1 cellular context compared by ENCODE assay signal in the genomic region with DNA sequence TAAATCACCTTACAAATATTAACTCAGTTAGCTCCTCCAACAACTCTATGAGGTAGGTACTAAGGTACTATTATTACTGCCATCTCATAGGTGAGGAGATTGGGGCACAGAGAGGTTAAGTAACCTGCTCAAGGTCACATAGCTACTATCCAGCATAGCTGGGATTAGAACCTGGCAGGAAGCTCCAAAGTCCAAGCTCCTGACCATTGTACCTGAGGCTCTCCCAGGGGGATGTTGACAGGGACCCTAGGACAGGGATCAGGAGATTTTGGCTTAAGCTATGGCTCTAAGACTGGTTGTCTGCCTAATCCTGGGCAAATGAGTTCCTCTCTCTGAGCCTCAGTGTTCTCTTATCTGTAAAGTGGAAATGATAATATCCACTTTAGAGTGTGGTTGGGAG.
TF ChIP-seq lines count a peak whose summit lies in the region.

No MANE protein-coding gene starts in this region.

TF ChIP-seq in HepG2, 621 proteins besides CTCF, POLR2A, EP300 and RAD21 (continued from another document and continues in another):
- TF ChIP-seq, protein P1, sequence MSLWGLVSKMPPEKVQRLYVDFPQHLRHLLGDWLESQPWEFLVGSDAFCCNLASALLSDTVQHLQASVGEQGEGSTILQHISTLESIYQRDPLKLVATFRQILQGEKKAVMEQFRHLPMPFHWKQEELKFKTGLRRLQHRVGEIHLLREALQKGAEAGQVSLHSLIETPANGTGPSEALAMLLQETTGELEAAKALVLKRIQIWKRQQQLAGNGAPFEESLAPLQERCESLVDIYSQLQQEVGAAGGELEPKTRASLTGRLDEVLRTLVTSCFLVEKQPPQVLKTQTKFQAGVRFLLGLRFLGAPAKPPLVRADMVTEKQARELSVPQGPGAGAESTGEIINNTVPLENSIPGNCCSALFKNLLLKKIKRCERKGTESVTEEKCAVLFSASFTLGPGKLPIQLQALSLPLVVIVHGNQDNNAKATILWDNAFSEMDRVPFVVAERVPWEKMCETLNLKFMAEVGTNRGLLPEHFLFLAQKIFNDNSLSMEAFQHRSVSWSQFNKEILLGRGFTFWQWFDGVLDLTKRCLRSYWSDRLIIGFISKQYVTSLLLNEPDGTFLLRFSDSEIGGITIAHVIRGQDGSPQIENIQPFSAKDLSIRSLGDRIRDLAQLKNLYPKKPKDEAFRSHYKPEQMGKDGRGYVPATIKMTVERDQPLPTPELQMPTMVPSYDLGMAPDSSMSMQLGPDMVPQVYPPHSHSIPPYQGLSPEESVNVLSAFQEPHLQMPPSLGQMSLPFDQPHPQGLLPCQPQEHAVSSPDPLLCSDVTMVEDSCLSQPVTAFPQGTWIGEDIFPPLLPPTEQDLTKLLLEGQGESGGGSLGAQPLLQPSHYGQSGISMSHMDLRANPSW (CRISPR knock-in tag; IDR thresholded peaks at IDR 0.05; ENCODE audit: borderline replicate concordance) = no peak
- TF ChIP-seq KAT8 (CRISPR knock-in tag; IDR thresholded peaks at IDR 0.05) = no peak
- no peak for TF ChIP-seq SALL2 (CRISPR knock-in tag; IDR thresholded peaks at IDR 0.05)
- no peak for TF ChIP-seq ZNF17 (CRISPR knock-in tag; IDR thresholded peaks at IDR 0.05)
- TF ChIP-seq KDM4B (CRISPR knock-in tag; IDR thresholded peaks at IDR 0.05) = no peak
- peak; percentile 19; the same call in 1 of the 2 replicates for TF ChIP-seq RBFOX2 (IDR thresholded peaks at IDR 0.05; ENCODE audit: low read depth, low read length)
- TF ChIP-seq, protein P2, sequence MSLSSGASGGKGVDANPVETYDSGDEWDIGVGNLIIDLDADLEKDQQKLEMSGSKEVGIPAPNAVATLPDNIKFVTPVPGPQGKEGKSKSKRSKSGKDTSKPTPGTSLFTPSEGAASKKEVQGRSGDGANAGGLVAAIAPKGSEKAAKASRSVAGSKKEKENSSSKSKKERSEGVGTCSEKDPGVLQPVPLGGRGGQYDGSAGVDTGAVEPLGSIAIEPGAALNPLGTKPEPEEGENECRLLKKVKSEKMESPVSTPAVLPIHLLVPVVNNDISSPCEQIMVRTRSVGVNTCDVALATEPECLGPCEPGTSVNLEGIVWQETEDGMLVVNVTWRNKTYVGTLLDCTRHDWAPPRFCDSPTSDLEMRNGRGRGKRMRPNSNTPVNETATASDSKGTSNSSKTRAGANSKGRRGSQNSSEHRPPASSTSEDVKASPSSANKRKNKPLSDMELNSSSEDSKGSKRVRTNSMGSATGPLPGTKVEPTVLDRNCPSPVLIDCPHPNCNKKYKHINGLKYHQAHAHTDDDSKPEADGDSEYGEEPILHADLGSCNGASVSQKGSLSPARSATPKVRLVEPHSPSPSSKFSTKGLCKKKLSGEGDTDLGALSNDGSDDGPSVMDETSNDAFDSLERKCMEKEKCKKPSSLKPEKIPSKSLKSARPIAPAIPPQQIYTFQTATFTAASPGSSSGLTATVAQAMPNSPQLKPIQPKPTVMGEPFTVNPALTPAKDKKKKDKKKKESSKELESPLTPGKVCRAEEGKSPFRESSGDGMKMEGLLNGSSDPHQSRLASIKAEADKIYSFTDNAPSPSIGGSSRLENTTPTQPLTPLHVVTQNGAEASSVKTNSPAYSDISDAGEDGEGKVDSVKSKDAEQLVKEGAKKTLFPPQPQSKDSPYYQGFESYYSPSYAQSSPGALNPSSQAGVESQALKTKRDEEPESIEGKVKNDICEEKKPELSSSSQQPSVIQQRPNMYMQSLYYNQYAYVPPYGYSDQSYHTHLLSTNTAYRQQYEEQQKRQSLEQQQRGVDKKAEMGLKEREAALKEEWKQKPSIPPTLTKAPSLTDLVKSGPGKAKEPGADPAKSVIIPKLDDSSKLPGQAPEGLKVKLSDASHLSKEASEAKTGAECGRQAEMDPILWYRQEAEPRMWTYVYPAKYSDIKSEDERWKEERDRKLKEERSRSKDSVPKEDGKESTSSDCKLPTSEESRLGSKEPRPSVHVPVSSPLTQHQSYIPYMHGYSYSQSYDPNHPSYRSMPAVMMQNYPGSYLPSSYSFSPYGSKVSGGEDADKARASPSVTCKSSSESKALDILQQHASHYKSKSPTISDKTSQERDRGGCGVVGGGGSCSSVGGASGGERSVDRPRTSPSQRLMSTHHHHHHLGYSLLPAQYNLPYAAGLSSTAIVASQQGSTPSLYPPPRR (CRISPR knock-in tag; IDR thresholded peaks at IDR 0.05; ENCODE audit: borderline replicate concordance) = 0 out of 2 replicates have a peak, but pooled peaks have one; percentile 12
- no peak for TF ChIP-seq ZNF776 (CRISPR knock-in tag; IDR thresholded peaks at IDR 0.05)
- peak; percentile 33 for TF ChIP-seq FOXA3 (CRISPR knock-in tag; IDR thresholded peaks at IDR 0.05)
- TF ChIP-seq MED8 (CRISPR knock-in tag; IDR thresholded peaks at IDR 0.05; ENCODE audit: insufficient replicate concordance) = no peak
- TF ChIP-seq ZBTB21 (CRISPR knock-in tag; IDR thresholded peaks at IDR 0.05) = no peak
- TF ChIP-seq, protein P3, sequence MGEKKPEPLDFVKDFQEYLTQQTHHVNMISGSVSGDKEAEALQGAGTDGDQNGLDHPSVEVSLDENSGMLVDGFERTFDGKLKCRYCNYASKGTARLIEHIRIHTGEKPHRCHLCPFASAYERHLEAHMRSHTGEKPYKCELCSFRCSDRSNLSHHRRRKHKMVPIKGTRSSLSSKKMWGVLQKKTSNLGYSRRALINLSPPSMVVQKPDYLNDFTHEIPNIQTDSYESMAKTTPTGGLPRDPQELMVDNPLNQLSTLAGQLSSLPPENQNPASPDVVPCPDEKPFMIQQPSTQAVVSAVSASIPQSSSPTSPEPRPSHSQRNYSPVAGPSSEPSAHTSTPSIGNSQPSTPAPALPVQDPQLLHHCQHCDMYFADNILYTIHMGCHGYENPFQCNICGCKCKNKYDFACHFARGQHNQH (CRISPR knock-in tag; IDR thresholded peaks at IDR 0.05) = peak; percentile 62; the same call in 1 of the 2 replicates
- no peak for TF ChIP-seq ATAD3A (CRISPR knock-in tag; IDR thresholded peaks at IDR 0.05)
- no peak for TF ChIP-seq ZNF766 (CRISPR knock-in tag; IDR thresholded peaks at IDR 0.05; ENCODE audit: borderline replicate concordance)
- TF ChIP-seq SRF (IDR thresholded peaks at IDR 0.05; ENCODE audit: low read depth, low read length) = no peak
- TF ChIP-seq, protein P4, sequence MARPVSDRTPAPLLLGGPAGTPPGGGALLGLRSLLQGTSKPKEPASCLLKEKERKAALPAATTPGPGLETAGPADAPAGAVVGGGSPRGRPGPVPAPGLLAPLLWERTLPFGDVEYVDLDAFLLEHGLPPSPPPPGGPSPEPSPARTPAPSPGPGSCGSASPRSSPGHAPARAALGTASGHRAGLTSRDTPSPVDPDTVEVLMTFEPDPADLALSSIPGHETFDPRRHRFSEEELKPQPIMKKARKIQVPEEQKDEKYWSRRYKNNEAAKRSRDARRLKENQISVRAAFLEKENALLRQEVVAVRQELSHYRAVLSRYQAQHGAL (CRISPR knock-in tag; IDR thresholded peaks at IDR 0.05; ENCODE audit: not compliant biosample characterization) = no peak
- TF ChIP-seq SMAD1 (CRISPR knock-in tag; IDR thresholded peaks at IDR 0.05; ENCODE audit: borderline replicate concordance, low read depth) = no peak
- TF ChIP-seq ZBTB42 (CRISPR knock-in tag; IDR thresholded peaks at IDR 0.05) = no peak
- no peak for TF ChIP-seq ZNF326 (CRISPR knock-in tag; IDR thresholded peaks at IDR 0.05; ENCODE audit: borderline replicate concordance)
- no peak for TF ChIP-seq HOXD1 (CRISPR knock-in tag; IDR thresholded peaks at IDR 0.05)
- no peak for TF ChIP-seq GPN1 (CRISPR knock-in tag; IDR thresholded peaks at IDR 0.05; ENCODE audit: borderline replicate concordance)
- TF ChIP-seq ZBTB1 (CRISPR knock-in tag; IDR thresholded peaks at IDR 0.05; ENCODE audit: borderline replicate concordance) = no peak
- TF ChIP-seq, protein P5, sequence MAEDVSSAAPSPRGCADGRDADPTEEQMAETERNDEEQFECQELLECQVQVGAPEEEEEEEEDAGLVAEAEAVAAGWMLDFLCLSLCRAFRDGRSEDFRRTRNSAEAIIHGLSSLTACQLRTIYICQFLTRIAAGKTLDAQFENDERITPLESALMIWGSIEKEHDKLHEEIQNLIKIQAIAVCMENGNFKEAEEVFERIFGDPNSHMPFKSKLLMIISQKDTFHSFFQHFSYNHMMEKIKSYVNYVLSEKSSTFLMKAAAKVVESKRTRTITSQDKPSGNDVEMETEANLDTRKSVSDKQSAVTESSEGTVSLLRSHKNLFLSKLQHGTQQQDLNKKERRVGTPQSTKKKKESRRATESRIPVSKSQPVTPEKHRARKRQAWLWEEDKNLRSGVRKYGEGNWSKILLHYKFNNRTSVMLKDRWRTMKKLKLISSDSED (CRISPR knock-in tag; IDR thresholded peaks at IDR 0.05) = no peak
- no peak for TF ChIP-seq NFE2 (CRISPR knock-in tag; IDR thresholded peaks at IDR 0.05)
- no peak for TF ChIP-seq PHF8 (CRISPR knock-in tag; IDR thresholded peaks at IDR 0.05)
- TF ChIP-seq HNF4A (CRISPR knock-in tag; IDR thresholded peaks at IDR 0.05) = peak; percentile 96
- TF ChIP-seq, protein P6, sequence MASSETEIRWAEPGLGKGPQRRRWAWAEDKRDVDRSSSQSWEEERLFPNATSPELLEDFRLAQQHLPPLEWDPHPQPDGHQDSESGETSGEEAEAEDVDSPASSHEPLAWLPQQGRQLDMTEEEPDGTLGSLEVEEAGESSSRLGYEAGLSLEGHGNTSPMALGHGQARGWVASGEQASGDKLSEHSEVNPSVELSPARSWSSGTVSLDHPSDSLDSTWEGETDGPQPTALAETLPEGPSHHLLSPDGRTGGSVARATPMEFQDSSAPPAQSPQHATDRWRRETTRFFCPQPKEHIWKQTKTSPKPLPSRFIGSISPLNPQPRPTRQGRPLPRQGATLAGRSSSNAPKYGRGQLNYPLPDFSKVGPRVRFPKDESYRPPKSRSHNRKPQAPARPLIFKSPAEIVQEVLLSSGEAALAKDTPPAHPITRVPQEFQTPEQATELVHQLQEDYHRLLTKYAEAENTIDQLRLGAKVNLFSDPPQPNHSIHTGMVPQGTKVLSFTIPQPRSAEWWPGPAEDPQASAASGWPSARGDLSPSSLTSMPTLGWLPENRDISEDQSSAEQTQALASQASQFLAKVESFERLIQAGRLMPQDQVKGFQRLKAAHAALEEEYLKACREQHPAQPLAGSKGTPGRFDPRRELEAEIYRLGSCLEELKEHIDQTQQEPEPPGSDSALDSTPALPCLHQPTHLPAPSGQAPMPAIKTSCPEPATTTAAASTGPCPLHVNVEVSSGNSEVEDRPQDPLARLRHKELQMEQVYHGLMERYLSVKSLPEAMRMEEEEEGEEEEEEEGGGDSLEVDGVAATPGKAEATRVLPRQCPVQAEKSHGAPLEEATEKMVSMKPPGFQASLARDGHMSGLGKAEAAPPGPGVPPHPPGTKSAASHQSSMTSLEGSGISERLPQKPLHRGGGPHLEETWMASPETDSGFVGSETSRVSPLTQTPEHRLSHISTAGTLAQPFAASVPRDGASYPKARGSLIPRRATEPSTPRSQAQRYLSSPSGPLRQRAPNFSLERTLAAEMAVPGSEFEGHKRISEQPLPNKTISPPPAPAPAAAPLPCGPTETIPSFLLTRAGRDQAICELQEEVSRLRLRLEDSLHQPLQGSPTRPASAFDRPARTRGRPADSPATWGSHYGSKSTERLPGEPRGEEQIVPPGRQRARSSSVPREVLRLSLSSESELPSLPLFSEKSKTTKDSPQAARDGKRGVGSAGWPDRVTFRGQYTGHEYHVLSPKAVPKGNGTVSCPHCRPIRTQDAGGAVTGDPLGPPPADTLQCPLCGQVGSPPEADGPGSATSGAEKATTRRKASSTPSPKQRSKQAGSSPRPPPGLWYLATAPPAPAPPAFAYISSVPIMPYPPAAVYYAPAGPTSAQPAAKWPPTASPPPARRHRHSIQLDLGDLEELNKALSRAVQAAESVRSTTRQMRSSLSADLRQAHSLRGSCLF (CRISPR knock-in tag; IDR thresholded peaks at IDR 0.05; ENCODE audit: borderline replicate concordance) = no peak
- TF ChIP-seq KDM5A (IDR thresholded peaks at IDR 0.05; ENCODE audit: borderline replicate concordance, low read length) = no peak
- TF ChIP-seq ZNF720 (CRISPR knock-in tag; IDR thresholded peaks at IDR 0.05) = no peak
- TF ChIP-seq, protein P7, sequence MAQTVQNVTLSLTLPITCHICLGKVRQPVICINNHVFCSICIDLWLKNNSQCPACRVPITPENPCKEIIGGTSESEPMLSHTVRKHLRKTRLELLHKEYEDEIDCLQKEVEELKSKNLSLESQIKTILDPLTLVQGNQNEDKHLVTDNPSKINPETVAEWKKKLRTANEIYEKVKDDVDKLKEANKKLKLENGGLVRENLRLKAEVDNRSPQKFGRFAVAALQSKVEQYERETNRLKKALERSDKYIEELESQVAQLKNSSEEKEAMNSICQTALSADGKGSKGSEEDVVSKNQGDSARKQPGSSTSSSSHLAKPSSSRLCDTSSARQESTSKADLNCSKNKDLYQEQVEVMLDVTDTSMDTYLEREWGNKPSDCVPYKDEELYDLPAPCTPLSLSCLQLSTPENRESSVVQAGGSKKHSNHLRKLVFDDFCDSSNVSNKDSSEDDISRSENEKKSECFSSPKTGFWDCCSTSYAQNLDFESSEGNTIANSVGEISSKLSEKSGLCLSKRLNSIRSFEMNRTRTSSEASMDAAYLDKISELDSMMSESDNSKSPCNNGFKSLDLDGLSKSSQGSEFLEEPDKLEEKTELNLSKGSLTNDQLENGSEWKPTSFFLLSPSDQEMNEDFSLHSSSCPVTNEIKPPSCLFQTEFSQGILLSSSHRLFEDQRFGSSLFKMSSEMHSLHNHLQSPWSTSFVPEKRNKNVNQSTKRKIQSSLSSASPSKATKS (CRISPR knock-in tag; IDR thresholded peaks at IDR 0.05) = no peak
- peak; percentile 81 for TF ChIP-seq MED1 (CRISPR knock-in tag; IDR thresholded peaks at IDR 0.05)
- TF ChIP-seq FOXP1 (IDR thresholded peaks at IDR 0.05) = no peak
- peak; percentile 41; the same call in 1 of the 2 replicates for TF ChIP-seq FOXP1 (CRISPR knock-in tag; IDR thresholded peaks at IDR 0.05)
- TF ChIP-seq, protein P8, sequence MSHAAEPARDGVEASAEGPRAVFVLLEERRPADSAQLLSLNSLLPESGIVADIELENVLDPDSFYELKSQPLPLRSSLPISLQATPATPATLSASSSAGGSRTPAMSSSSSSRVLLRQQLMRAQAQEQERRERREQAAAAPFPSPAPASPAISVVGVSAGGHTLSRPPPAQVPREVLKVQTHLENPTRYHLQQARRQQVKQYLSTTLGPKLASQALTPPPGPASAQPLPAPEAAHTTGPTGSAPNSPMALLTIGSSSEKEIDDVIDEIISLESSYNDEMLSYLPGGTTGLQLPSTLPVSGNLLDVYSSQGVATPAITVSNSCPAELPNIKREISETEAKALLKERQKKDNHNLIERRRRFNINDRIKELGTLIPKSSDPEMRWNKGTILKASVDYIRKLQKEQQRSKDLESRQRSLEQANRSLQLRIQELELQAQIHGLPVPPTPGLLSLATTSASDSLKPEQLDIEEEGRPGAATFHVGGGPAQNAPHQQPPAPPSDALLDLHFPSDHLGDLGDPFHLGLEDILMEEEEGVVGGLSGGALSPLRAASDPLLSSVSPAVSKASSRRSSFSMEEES (CRISPR knock-in tag; IDR thresholded peaks at IDR 0.05) = peak; percentile 35; the same call in 1 of the 2 replicates
- TF ChIP-seq SIX4 (CRISPR knock-in tag; IDR thresholded peaks at IDR 0.05) = no peak
- TF ChIP-seq ZNF260 (CRISPR knock-in tag; IDR thresholded peaks at IDR 0.05; ENCODE audit: borderline replicate concordance, low read depth) = no peak
- TF ChIP-seq, protein P9, sequence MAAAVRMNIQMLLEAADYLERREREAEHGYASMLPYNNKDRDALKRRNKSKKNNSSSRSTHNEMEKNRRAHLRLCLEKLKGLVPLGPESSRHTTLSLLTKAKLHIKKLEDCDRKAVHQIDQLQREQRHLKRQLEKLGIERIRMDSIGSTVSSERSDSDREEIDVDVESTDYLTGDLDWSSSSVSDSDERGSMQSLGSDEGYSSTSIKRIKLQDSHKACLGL (CRISPR knock-in tag; IDR thresholded peaks at IDR 0.05) = no peak
- TF ChIP-seq ONECUT2 (CRISPR knock-in tag; IDR thresholded peaks at IDR 0.05) = no peak
- no peak for TF ChIP-seq ZNF777 (CRISPR knock-in tag; IDR thresholded peaks at IDR 0.05)
- no peak; the same call in 1 of the 2 replicates for TF ChIP-seq MED13 (CRISPR knock-in tag; IDR thresholded peaks at IDR 0.05)
- TF ChIP-seq SP2 (CRISPR knock-in tag; IDR thresholded peaks at IDR 0.05) = no peak
- no peak for TF ChIP-seq GABPB1 (CRISPR knock-in tag; IDR thresholded peaks at IDR 0.05)
- no peak for TF ChIP-seq KAT2B (IDR thresholded peaks at IDR 0.05; ENCODE audit: borderline replicate concordance, low read depth, low read length)
